ENCODE assay signal across 18 cellular contexts in genomic region chr5:1050449-1051365, GRCh38. TPM values are rescaled to one million over a fixed set of nuclear protein-coding genes. Genes with fewer than 3 reads are reported as not detected.
DNase-seq lines count a peak whose midpoint lies in the region; ATAC-seq and TF ChIP-seq lines count a peak whose summit lies in the region.
"Had no signal": no experiment of that assay in that cellular context is flagged by ENCODE, and none has a peak within 500 bp of the region (broad histone marks: within the 10 kb centered on the region; RNA-seq: fewer than 3 reads in every experiment).

No MANE protein-coding gene starts in this region.

- TF ChIP-seq EP300 in sigmoid colon (IDR thresholded peaks at IDR 0.05), result no peak

- peak; percentile 27 for ATAC-seq in Right ventricle myocardium inferior
- no peak for ATAC-seq in HG02885 (IDR thresholded peaks at IDR 0.05; ENCODE audit: poor library complexity, unreplicated experiment)
- ATAC-seq: activated CD4-positive, alpha-beta T cell treated with anti-CD3 and anti-CD28 coated beads for 36 hours had no signal

- intact Hi-C loops in Right ventricle myocardium inferior (cut with DNase I) (loop anchor here (5.0 kb wide), 2 partner anchors 42 to 82 kb away; no protein-coding TSS in a partner anchor), left ventricle myocardium inferior (cut with micrococcal nuclease) (no loop called here), sigmoid colon (cut with DNase I) (no loop called here)

- H3K36me3 ChIP-seq in right atrium auricular region, result peaks cover 21% of the 10 kb centered on the region
- peaks cover 47% of the 10 kb centered on the region for H3K36me3 ChIP-seq in left ventricle myocardium inferior
- H3K36me3 ChIP-seq in sigmoid colon, result peaks cover 0 to 54% (median 11%) of the 10 kb centered on the region in 4 donors
- H3K36me3 ChIP-seq: vagina had no signal

- H3K27ac ChIP-seq in right atrium auricular region (peak overlapping the region in 1 of 2 donors; percentile 22), left ventricle myocardium inferior (replicated peaks) (peak overlapping the region; percentile 80), sigmoid colon (no peak overlapping the region)
- H3K27ac ChIP-seq: vagina had no signal

- TF ChIP-seq POLR2A in sigmoid colon (IDR thresholded peaks at IDR 0.05), result no peak

- H3K4me1 ChIP-seq in right atrium auricular region (peaks cover 0 to 15% of the 10 kb centered on the region in 2 donors), left ventricle myocardium inferior (peaks cover 45% of the 10 kb centered on the region), sigmoid colon (no peaks in the 10 kb centered on the region)
- H3K4me1 ChIP-seq: vagina had no signal

- H3K27me3 ChIP-seq in right atrium auricular region (no peaks in the 10 kb centered on the region), left ventricle myocardium inferior (ENCODE audit: low read depth) (no peaks in the 10 kb centered on the region), sigmoid colon (no peaks in the 10 kb centered on the region)
- H3K27me3 ChIP-seq: vagina had no signal

- WGBS in sigmoid colon, 2 donors, result 82 to 85% methylated on average over 28 of the region's 28 CpGs

- DNase-seq in Right ventricle myocardium inferior (ENCODE audit: missing footprints) (peak; percentile 71), right atrium auricular region (ENCODE audit: low spot score) (no peak), NCI-H69 (lab: John Stamatoyannopoulos, UW) (peak; percentile 33), left ventricle myocardium inferior (peak; percentile 50), sigmoid colon (no peak), HPDE6-E6E7 (ENCODE audit: extremely low spot score) (no peak), activated gamma-delta T cell treated with Interleukin-2 at 50 U/mL for 16 hours (no peak)
- DNase-seq: activated CD4-positive, alpha-beta T cell treated with anti-CD3 and anti-CD28 coated beads for 36 hours; activated naive CD4-positive, alpha-beta T cell treated with anti-CD3 and anti-CD28 coated beads, Interleukin-2, amount 10 ng/mL, durations not matched to agents 7 days and 5 days; GF-D8; GOT3; KG1; NCI-H1436; T1000 had no signal

- H3K9me3 ChIP-seq in right atrium auricular region (no peaks in the 10 kb centered on the region), left ventricle myocardium inferior (replicated peaks) (no peaks in the 10 kb centered on the region), sigmoid colon (no peaks in the 10 kb centered on the region)
- H3K9me3 ChIP-seq: vagina had no signal

- no peak overlapping the region for H3K4me3 ChIP-seq in right atrium auricular region
- no peak overlapping the region for H3K4me3 ChIP-seq in left ventricle myocardium inferior
- no peak overlapping the region for H3K4me3 ChIP-seq in sigmoid colon
- H3K4me3 ChIP-seq: vagina had no signal

- no peak for TF ChIP-seq CTCF in right atrium auricular region (IDR thresholded peaks at IDR 0.05)
- TF ChIP-seq CTCF in left ventricle myocardium inferior (IDR thresholded peaks at IDR 0.05; ENCODE audit: borderline replicate concordance), result no peak
- no peak for TF ChIP-seq CTCF in sigmoid colon (IDR thresholded peaks at IDR 0.05)

RNA-seq across cellular contexts. Expression of gene NKD2, which starts 42.1 kb away (rescaled TPM):
- 4.4 TPM for total RNA-seq in Right ventricle myocardium inferior
- total RNA-seq in right atrium auricular region, result 1 to 10 TPM; 2.4 to 2.8 TPM
- 3.7 TPM for total RNA-seq in left ventricle myocardium inferior
- 1 to 10 TPM in 3 of 4 donors, under 1 TPM in 1; 0.71 to 4.4 (median 2.0) TPM for total RNA-seq in sigmoid colon
- 1 to 10 TPM in 2 of 3 donors, under 1 TPM in 1; 0.60 to 4.0 (median 1.8) TPM for polyA plus RNA-seq in sigmoid colon
- total RNA-seq: epithelial cell of proximal tubule had no signal
- polyA plus RNA-seq: AG04450 had no signal

Comparison
In these comparisons a context has a peak if more than half of its experiments do, and no peak if none do; other contexts are left out.
1. DNase-seq: peak in Right ventricle myocardium inferior (single experiment), NCI-H69 (single experiment) and left ventricle myocardium inferior (single experiment); none in right atrium auricular region (single experiment), sigmoid colon (single experiment), HPDE6-E6E7 (single experiment) and activated gamma-delta T cell treated with Interleukin-2 at 50 U/mL for 16 hours (single experiment).